In the genomic region with DNA sequence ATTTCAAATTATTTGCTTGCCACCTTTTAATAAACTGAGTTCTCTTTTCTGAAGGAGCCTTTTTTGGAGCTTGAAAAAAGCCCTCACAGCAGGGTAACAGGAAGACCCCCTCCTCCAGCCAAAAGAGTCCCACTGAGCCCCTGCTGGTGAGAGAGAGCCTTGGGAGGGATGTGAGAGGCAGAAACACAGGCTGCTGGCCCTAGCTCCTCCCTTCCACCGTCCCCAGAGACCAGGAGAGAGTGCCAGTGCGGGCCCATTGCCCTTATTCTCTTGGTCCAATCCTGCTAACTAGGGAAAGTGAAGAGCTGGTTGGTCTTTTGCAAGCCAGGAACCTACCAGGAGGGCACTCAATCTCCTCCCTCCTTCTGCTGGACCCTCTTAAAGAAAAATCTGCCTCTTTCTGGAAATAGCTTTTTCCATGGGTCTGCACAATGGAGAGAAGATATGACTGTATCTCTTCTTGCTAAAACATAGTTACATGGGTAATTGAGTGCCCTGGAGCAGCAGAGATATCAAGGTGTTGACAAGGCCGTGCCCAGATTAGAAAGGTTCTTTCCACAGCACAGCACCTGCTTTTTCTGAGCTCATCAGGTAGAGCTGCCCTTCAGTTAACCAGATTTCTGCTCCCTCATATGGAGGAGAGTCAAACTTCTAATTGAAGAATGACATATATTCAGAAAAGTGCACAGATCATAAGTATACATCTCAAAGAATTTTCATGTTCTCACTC, we compare ENCODE assay signal across 9 cellular contexts.
DNase-seq lines count a peak whose midpoint lies in the region; ATAC-seq and TF ChIP-seq lines count a peak whose summit lies in the region.
"Had no signal": no experiment of that assay in that cellular context is flagged by ENCODE, and none has a peak within 500 bp of the region (broad histone marks: within the 10 kb centered on the region; RNA-seq: fewer than 3 reads in every experiment).

No MANE protein-coding gene starts in this region.

- 37 to 90% methylated on average over 1 to 3 of the region's 3 CpGs for WGBS in endodermal cell (ENCODE audit: insufficient coverage in 1 of 2, insufficient read length in 1 of 2), 2 experiments
- WGBS in sigmoid colon, 2 donors = 68 to 70% methylated on average over 3 of the region's 3 CpGs
- WGBS in GM23248 (ENCODE audit: low coverage in 1 of 2, low lambda C conversion rate in 2 of 2, missing lambda C conversion rate in 2 of 2), 2 experiments = 71 to 77% methylated on average over 3 of the region's 3 CpGs

- H3K36me3 ChIP-seq in endodermal cell (ENCODE audit: control insufficient read depth, insufficient read depth, low read length) (no peaks in the 10 kb centered on the region), sigmoid colon (no peaks in the 10 kb centered on the region), GM23248 (ENCODE audit: low read depth) (no peaks in the 10 kb centered on the region)

- no peak overlapping the region for H3K4me2 ChIP-seq in GM23248 (ENCODE audit: unreplicated experiment)

- in situ Hi-C loops in GM23248 (cut with MboI) = no loop called here

- peak; percentile 27 for TF ChIP-seq CTCF in GM12864 (IDR thresholded peaks at IDR 0.05; ENCODE audit: low read depth, low read length, missing control alignments)
- peak; percentile 73 for TF ChIP-seq CTCF in endodermal cell (conservative IDR thresholded peaks at IDR 0.05)
- TF ChIP-seq CTCF in sigmoid colon (IDR thresholded peaks at IDR 0.05) = no peak

- ATAC-seq in GM19328 (IDR thresholded peaks at IDR 0.05; ENCODE audit: unreplicated experiment) = no peak

- H3K36me3 Mint-ChIP-seq in endodermal cell (ENCODE audit: low read depth) = peaks cover 2% of the 10 kb centered on the region

- TF ChIP-seq EP300 in sigmoid colon (IDR thresholded peaks at IDR 0.05) = no peak

- DNase-seq in GM12864 (ENCODE audit: low read depth) (no peak), NAMALWA (ENCODE audit: low spot score) (peak; percentile 34), endodermal cell (peak; percentile 91), sigmoid colon (no peak), NCI-H187 (lab: John Stamatoyannopoulos, UW) (no peak), GM23248 (no peak), hepatic stellate cell (ENCODE audit: low spot score) (no peak)
- DNase-seq: NK-92 treated with Interleukin-12 subunit alpha and Interleukin-12 subunit beta, amount 100 ng/mL, for 24 hours had no signal

- peaks cover 23% of the 10 kb centered on the region for H3F3A ChIP-seq in GM23248 (ENCODE audit: insufficient read depth)

- H2AFZ ChIP-seq in GM23248 = no peak overlapping the region

- H3K4me3 Mint-ChIP-seq in endodermal cell = peak overlapping the region; percentile 9

- no peaks in the 10 kb centered on the region for H3K9me2 ChIP-seq in GM23248 (ENCODE audit: insufficient read depth)

- H3K27me3 ChIP-seq in endodermal cell (ENCODE audit: control insufficient read depth, insufficient read depth, low read length, poor library complexity, severe bottlenecking) = no peaks in the 10 kb centered on the region
- no peaks in the 10 kb centered on the region for H3K27me3 ChIP-seq in sigmoid colon
- H3K27me3 ChIP-seq in GM23248 (replicated peaks; ENCODE audit: insufficient read depth) = no peaks in the 10 kb centered on the region

- peaks cover 22% of the 10 kb centered on the region for H3K4me1 ChIP-seq in endodermal cell (ENCODE audit: control insufficient read depth, insufficient read depth, low read length)
- H3K4me1 ChIP-seq in sigmoid colon = peaks cover 0 to 70% (median 62%) of the 10 kb centered on the region in 4 donors
- peaks cover 9% of the 10 kb centered on the region for H3K4me1 ChIP-seq in GM23248 (ENCODE audit: insufficient read depth)

- H3K27ac ChIP-seq in endodermal cell (ENCODE audit: low read depth, low read length) (no peak overlapping the region), sigmoid colon (peak overlapping the region in 3 of 4 donors; percentile 32 to 77 (median 55)), GM23248 (no peak overlapping the region)

- no peaks in the 10 kb centered on the region for H3K27me3 Mint-ChIP-seq in endodermal cell (ENCODE audit: insufficient read depth)

- H3K4me1 Mint-ChIP-seq in endodermal cell = peaks cover 53% of the 10 kb centered on the region

- TF ChIP-seq POLR2A in sigmoid colon (IDR thresholded peaks at IDR 0.05) = no peak

- no peaks in the 10 kb centered on the region for H3K9me3 ChIP-seq in endodermal cell (ENCODE audit: control insufficient read depth, low read length)
- H3K9me3 ChIP-seq in sigmoid colon = no peaks in the 10 kb centered on the region
- no peaks in the 10 kb centered on the region for H3K9me3 ChIP-seq in GM23248 (ENCODE audit: low read depth)

- intact Hi-C loops in sigmoid colon (cut with DNase I) = no loop called here

- H4K20me1 ChIP-seq in GM23248 (ENCODE audit: insufficient read depth) = no peaks in the 10 kb centered on the region

- peak overlapping the region; percentile 46 for H3K27ac Mint-ChIP-seq in endodermal cell

- H3K79me2 ChIP-seq in GM23248 (ENCODE audit: insufficient read depth) = peaks cover 72% of the 10 kb centered on the region

- H3K9me3 Mint-ChIP-seq in endodermal cell = no peaks in the 10 kb centered on the region

- H3K9ac ChIP-seq in endodermal cell (ENCODE audit: extremely low read depth, low read length, poor library complexity, severe bottlenecking) (no peak overlapping the region), GM23248 (no peak overlapping the region)

- H3K4me3 ChIP-seq in GM12864 (ENCODE audit: low read depth, low read length) = no peak overlapping the region
- H3K4me3 ChIP-seq in endodermal cell (ENCODE audit: low read length) = peak overlapping the region; percentile 47
- H3K4me3 ChIP-seq in sigmoid colon = no peak overlapping the region
- H3K4me3 ChIP-seq in GM23248 = no peak overlapping the region

Comparison
In these comparisons a context has a peak if more than half of its experiments do, and no peak if none do; other contexts are left out.
1. DNase-seq: peak in NAMALWA (single experiment) and endodermal cell (single experiment); none in GM12864 (single experiment), sigmoid colon (single experiment), NCI-H187 (0 of 2), GM23248 (single experiment) and hepatic stellate cell (single experiment).
2. CTCF ChIP-seq: peak in GM12864 (single experiment) and endodermal cell (single experiment); none in sigmoid colon (0 of 4).
3. H3K27ac ChIP-seq: peak in sigmoid colon (3 of 4); none in endodermal cell (single experiment) and GM23248 (single experiment).